8 cellular contexts compared by ENCODE assay signal in genomic region chr17:2075336-2076056, GRCh38. TPM values are rescaled to one million over a fixed set of nuclear protein-coding genes. Genes with fewer than 3 reads are reported as not detected.
A peak's percentile ranks its signal among the peaks of the same experiment; 100 is the strongest.
DNase-seq lines count a peak whose midpoint lies in the region; ATAC-seq and TF ChIP-seq lines count a peak whose summit lies in the region.

No MANE protein-coding gene starts in this region.

- H3K36me3 ChIP-seq in SK-N-SH (replicated peaks in 1 of 2; ENCODE audit: control insufficient read depth in 1 of 2, insufficient read depth in 2 of 2, low read length in 1 of 2), result peaks cover 9 to 20% of the 10 kb centered on the region in 2 experiments

- intact Hi-C loops in left cardiac atrium (cut with DNase I), result no loop called here

- 96% methylated on average over 6 of the region's 13 CpGs for WGBS in SK-N-SH (ENCODE audit: low lambda C conversion rate)

- POLR2A ChIA-PET in SK-N-SH (lab: Yijun Ruan, JAX), result interaction anchor here (1.0 to 1.1 kb wide), 3 partner anchors 10 to 79 kb away, joined by 3 to 5 read pairs (median 4); no protein-coding TSS in a partner anchor

- ATAC-seq in left cardiac atrium (peak; percentile 28 to 75), GM18511 (IDR thresholded peaks at IDR 0.05; ENCODE audit: unreplicated experiment) (no peak)

- H3K9me3 ChIP-seq in SK-N-SH, result no peaks in the 10 kb centered on the region

- H3K27me3 ChIP-seq in SK-N-SH (ENCODE audit: insufficient read depth), result no peaks in the 10 kb centered on the region

- H4K20me1 ChIP-seq in SK-N-SH (ENCODE audit: insufficient read depth), result no peaks in the 10 kb centered on the region

- H3K4me3 ChIP-seq in SK-N-SH (ENCODE audit: low read depth in 2 of 2, low read length in 1 of 2), result no peak overlapping the region
- no peak overlapping the region for H3K4me3 ChIP-seq in retinal pigment epithelial cell (ENCODE audit: low read length)

- H3K9me2 ChIP-seq in SK-N-SH, result no peaks in the 10 kb centered on the region

- no peak overlapping the region for H3K9ac ChIP-seq in SK-N-SH

- TF ChIP-seq EP300 in SK-N-SH (IDR thresholded peaks at IDR 0.05; ENCODE audit: borderline replicate concordance in 1 of 2, low read depth in 1 of 2, low read length in 1 of 2), result peak in 1 of 2 experiments; percentile 44; a peak in 1 of 4 replicates

- H3F3A ChIP-seq in SK-N-SH (replicated peaks; ENCODE audit: insufficient read depth), result peaks cover 4% of the 10 kb centered on the region

- H2AFZ ChIP-seq in SK-N-SH (ENCODE audit: low read depth), result no peak overlapping the region

- peaks cover 1% of the 10 kb centered on the region; the same call in 1 of the 2 replicates for H3K79me2 ChIP-seq in SK-N-SH (ENCODE audit: insufficient read depth)

- peak; percentile 80 for DNase-seq in Daoy (ENCODE audit: low read depth)
- DNase-seq in SK-N-SH, result peak; percentile 78
- DNase-seq in left cardiac atrium, result peak; percentile 72
- no peak for DNase-seq in retinal pigment epithelial cell (ENCODE audit: low read depth)
- no peak for DNase-seq in germinal center (ENCODE audit: low spot score)
- no peak for DNase-seq in cortex of kidney (lab: John Stamatoyannopoulos, UW)
- DNase-seq in amniotic stem cell (lab: John Stamatoyannopoulos, UW), result no peak

- peak; percentile 30; the same call in 1 of the 2 replicates for TF ChIP-seq RAD21 in SK-N-SH (IDR thresholded peaks at IDR 0.05; ENCODE audit: low read length)

- H3K4me2 ChIP-seq in SK-N-SH, result no peak overlapping the region

- TF ChIP-seq CTCF in SK-N-SH (IDR thresholded peaks at IDR 0.05), result no peak
- peak; percentile 8 for TF ChIP-seq CTCF in retinal pigment epithelial cell (conservative IDR thresholded peaks at IDR 0.05; ENCODE audit: low read depth, low read length)

- CTCF ChIA-PET in SK-N-SH (lab: Yijun Ruan, JAX), result interaction anchor here (0.6 to 4.5 kb wide), 16 partner anchors 10 to 170 kb away, joined by 3 to 25 read pairs (median 4); partner anchors contain the start of gene HIC1

- H3K27ac ChIP-seq in SK-N-SH (ENCODE audit: low read depth in 2 of 2, low read length in 1 of 2), result peak overlapping the region in 1 of 2 experiments; percentile 95; a peak in 2 of 4 replicates

- peaks cover 0 to 46% of the 10 kb centered on the region in 2 experiments; a peak in 1 of 4 replicates for H3K4me1 ChIP-seq in SK-N-SH (ENCODE audit: control insufficient read depth in 1 of 2, insufficient read depth in 2 of 2, low read depth in 1 of 2, low read length in 1 of 2)

TF ChIP-seq in SK-N-SH, 30 proteins besides CTCF, POLR2A, EP300 and RAD21:
- TF ChIP-seq RFX5 (IDR thresholded peaks at IDR 0.05; ENCODE audit: low read length), result no peak
- peak; percentile 23 for TF ChIP-seq CHD2 (IDR thresholded peaks at IDR 0.05; ENCODE audit: low read length, partially characterized antibody)

RNA-seq across cellular contexts. Expression of gene HIC1, which starts 20.6 kb away (rescaled TPM):
- 10.4 and 12.2 TPM in 2 replicates for total RNA-seq in Daoy (2014; rRNA removed; shearing (Covaris generic))
- polyA plus RNA-seq in SK-N-SH (2012; rRNA removed), result 3.8 and 6.4 TPM in 2 replicates
- polyA plus RNA-seq in SK-N-SH (2012; cell fraction: cytosol; rRNA removed), result 2.1 and 3.1 TPM in 2 replicates
- polyA plus RNA-seq in SK-N-SH (2012; cell fraction: nucleus; rRNA removed), result 13.7 and 15.5 TPM in 2 replicates
- 10 to 100 TPM; 20.6 to 22.1 TPM for total RNA-seq in left cardiac atrium

RNA-seq across cellular contexts. Expression of gene OVCA2, which starts 33.7 kb away (rescaled TPM):
- total RNA-seq in Daoy (2014; rRNA removed; shearing (Covaris generic)), result 83.3 and 93.3 TPM in 2 replicates
- 58.1 and 59.2 TPM in 2 replicates for polyA plus RNA-seq in SK-N-SH (2012; rRNA removed)
- 39.2 and 51.0 TPM in 2 replicates for polyA plus RNA-seq in SK-N-SH (2012; cell fraction: cytosol; rRNA removed)
- polyA plus RNA-seq in SK-N-SH (2012; cell fraction: nucleus; rRNA removed), result 34.5 and 38.7 TPM in 2 replicates
- total RNA-seq in left cardiac atrium, result 10 to 100 TPM; 15.4 to 26.5 TPM

RNA-seq across cellular contexts. Expression of gene DPH1, which starts 45.5 kb away (rescaled TPM):
- 45.2 TPM in 2 replicates for total RNA-seq in Daoy (2014; rRNA removed; shearing (Covaris generic))
- 36.2 and 39.5 TPM in 2 replicates for polyA plus RNA-seq in SK-N-SH (2012; rRNA removed)
- 10.0 and 16.0 TPM in 2 replicates for polyA plus RNA-seq in SK-N-SH (2012; cell fraction: cytosol; rRNA removed)
- polyA plus RNA-seq in SK-N-SH (2012; cell fraction: nucleus; rRNA removed), result 149 and 180 TPM in 2 replicates
- 10 to 100 TPM; 21.2 to 30.8 TPM for total RNA-seq in left cardiac atrium

RNA-seq across cellular contexts. Expression of gene RTN4RL1, which starts 50.4 kb away (rescaled TPM):
- total RNA-seq in Daoy (2014; rRNA removed; shearing (Covaris generic)), result 0.83 TPM in 1 of 2 replicates, not detected in the other
- 0.07 TPM in 1 of 2 replicates, not detected in the other for polyA plus RNA-seq in SK-N-SH (2012; rRNA removed)
- 0.01 and 0.03 TPM in 2 replicates for polyA plus RNA-seq in SK-N-SH (2012; cell fraction: cytosol; rRNA removed)
- polyA plus RNA-seq in SK-N-SH (2012; cell fraction: nucleus; rRNA removed), result 0.02 and 0.04 TPM in 2 replicates
- 1 to 10 TPM; 6.2 to 7.6 TPM for total RNA-seq in left cardiac atrium

Comparison
In these comparisons a context has a peak if more than half of its experiments do, and no peak if none do; other contexts are left out.
1. DNase-seq: peak in Daoy (single experiment), SK-N-SH (single experiment) and left cardiac atrium (single experiment); none in retinal pigment epithelial cell (single experiment), germinal center (single experiment), cortex of kidney (single experiment) and amniotic stem cell (single experiment).